8 cellular contexts compared by ENCODE assay signal in the genomic region with DNA sequence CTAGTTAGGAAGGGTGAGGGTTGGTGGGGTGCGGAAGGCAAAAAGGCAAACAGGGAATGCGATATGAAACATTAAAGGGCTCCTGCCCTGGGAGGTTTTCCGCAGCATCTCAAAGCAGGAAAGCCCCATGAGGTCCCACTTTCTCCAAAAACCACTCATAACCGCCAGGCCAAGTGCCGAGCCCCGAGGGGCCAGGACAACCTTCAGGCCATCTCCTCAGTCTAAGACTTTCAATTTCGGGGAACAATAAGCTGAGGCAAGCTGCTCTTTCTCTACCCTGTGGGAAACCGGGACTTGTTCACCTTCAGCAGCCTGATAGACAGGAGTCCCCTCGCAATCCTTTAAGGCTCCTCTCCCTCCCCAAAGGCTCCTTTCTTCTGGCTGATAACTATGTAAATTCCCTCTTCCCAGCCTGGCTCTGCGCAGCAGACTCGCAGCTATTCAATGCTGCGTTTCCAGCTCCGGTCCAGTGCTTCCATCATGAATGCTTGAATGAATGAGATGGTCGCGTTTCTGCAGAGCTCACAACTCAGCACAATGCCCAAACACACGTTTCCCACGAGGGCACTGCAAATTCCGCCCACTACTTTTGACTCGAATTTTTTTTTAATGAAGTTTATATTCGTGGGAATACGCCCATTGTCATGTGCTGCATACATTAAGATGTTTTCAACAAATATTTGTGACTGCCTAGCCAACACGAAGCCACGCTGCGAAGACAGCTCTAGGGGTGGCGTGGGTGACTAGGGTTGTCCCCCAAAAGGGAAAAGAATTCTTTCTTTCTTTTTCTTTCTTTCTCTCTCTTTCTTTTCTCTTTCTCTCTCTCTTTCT. TPM values are rescaled to one million over a fixed set of nuclear protein-coding genes. Genes with fewer than 3 reads are reported as not detected.
A peak's percentile ranks its signal among the peaks of the same experiment; 100 is the strongest.
DNase-seq lines count a peak whose midpoint lies in the region; ATAC-seq and TF ChIP-seq lines count a peak whose summit lies in the region.

No MANE protein-coding gene starts in this region.

- TF ChIP-seq POLR2A in gastrocnemius medialis (IDR thresholded peaks at IDR 0.05) = no peak

- intact Hi-C loops in gastrocnemius medialis (cut with DNase I; ENCODE audit: low total_unique reads) = no loop called here

- H4K20me1 ChIP-seq in hepatocyte (ENCODE audit: insufficient read depth, poor library complexity, severe bottlenecking) = no peaks in the 10 kb centered on the region

- H3K4me2 ChIP-seq in hepatocyte = peak overlapping the region; percentile 100

- WGBS in hepatocyte (ENCODE audit: low lambda C conversion rate, missing lambda C conversion rate) = 8% methylated on average over 25 of the region's 25 CpGs

- ATAC-seq in RWPE2 (ENCODE audit: low read depth) (peak; percentile 46; the same call in 2 of the 3 replicates), gastrocnemius medialis (no peak), GM19467 (IDR thresholded peaks at IDR 0.05; ENCODE audit: unreplicated experiment) (no peak)

- no peaks in the 10 kb centered on the region for H3K9me3 ChIP-seq in RWPE2 (ENCODE audit: severe bottlenecking)
- no peaks in the 10 kb centered on the region for H3K9me3 ChIP-seq in hepatocyte (ENCODE audit: low read depth)
- no peaks in the 10 kb centered on the region for H3K9me3 ChIP-seq in gastrocnemius medialis

- DNase-seq in RWPE2 (ENCODE audit: low spot score) (no peak), hepatocyte (ENCODE audit: low spot score) (peak; percentile 31), gastrocnemius medialis (no peak), DMS153 treated with DMSO at 0.1 percent for 48 hours (lab: John Stamatoyannopoulos, UW; ENCODE audit: unreplicated experiment) (no peak), NCI-H1694 (lab: John Stamatoyannopoulos, UW) (no peak)
- DNase-seq in stimulated activated CD4-positive, alpha-beta T cell treated with anti-CD3 and anti-CD28 coated beads, Interleukin-1b, Interleukin-23, amount 100 ng/mL, for 48 hours = no peak

- peaks cover 30% of the 10 kb centered on the region for H3K79me2 ChIP-seq in hepatocyte

- in situ Hi-C loops in gastrocnemius medialis (cut with MboI; ENCODE audit: low sequenced_read_pairs in 4 of 4) = no loop called here

- no peaks in the 10 kb centered on the region for H3K9me2 ChIP-seq in hepatocyte (replicated peaks; ENCODE audit: insufficient read depth)

- H3K36me3 ChIP-seq in RWPE2 (ENCODE audit: low read depth) (no peaks in the 10 kb centered on the region), hepatocyte (replicated peaks; ENCODE audit: insufficient read depth, low read depth) (no peaks in the 10 kb centered on the region), gastrocnemius medialis (no peaks in the 10 kb centered on the region)

- H3K4me3 ChIP-seq in GM08714 (ENCODE audit: low read length) (peak overlapping the region; percentile 52; the same call in 1 of the 2 replicates), RWPE2 (ENCODE audit: severe bottlenecking) (peak overlapping the region; percentile 37), hepatocyte (peak overlapping the region; percentile 91), gastrocnemius medialis (peak overlapping the region; percentile 43 to 65 (median 52))

- TF ChIP-seq CTCF in RWPE2 (IDR thresholded peaks at IDR 0.05; ENCODE audit: poor library complexity, severe bottlenecking) (no peak), hepatocyte (IDR thresholded peaks at IDR 0.05; ENCODE audit: poor library complexity) (no peak), gastrocnemius medialis (IDR thresholded peaks at IDR 0.05 in 4 of 5, conservative IDR thresholded peaks at IDR 0.05 in 1 of 5) (no peak)

- peaks cover 32% of the 10 kb centered on the region for H3K27me3 ChIP-seq in RWPE2 (ENCODE audit: insufficient read depth, poor library complexity, severe bottlenecking)
- H3K27me3 ChIP-seq in hepatocyte = peaks cover 15% of the 10 kb centered on the region
- H3K27me3 ChIP-seq in gastrocnemius medialis = peaks cover 31 to 62% (median 50%) of the 10 kb centered on the region in 3 donors

- H3K4me1 ChIP-seq in RWPE2 (ENCODE audit: insufficient read depth, poor library complexity, severe bottlenecking) (no peaks in the 10 kb centered on the region), hepatocyte (ENCODE audit: insufficient read depth) (no peaks in the 10 kb centered on the region), gastrocnemius medialis (peaks cover 10 to 15% of the 10 kb centered on the region in 2 donors)

- H2AFZ ChIP-seq in hepatocyte = peak overlapping the region; percentile 63

- H3K27ac ChIP-seq in RWPE2 (ENCODE audit: poor library complexity, severe bottlenecking) (no peak overlapping the region), hepatocyte (no peak overlapping the region), gastrocnemius medialis (no peak overlapping the region)

RNA-seq across cellular contexts. Expression of a gene that starts 1.4 kb away (rescaled TPM):
- total RNA-seq in hepatocyte (50.3 and 52.7 TPM in 2 replicates), gastrocnemius medialis (under 1 TPM; 0.05 to 0.44 (median 0.09) TPM)
- polyA plus RNA-seq in hepatocyte = 27.7 and 29.0 TPM in 2 replicates

Comparison
In these comparisons a context has a peak if more than half of its experiments do, and no peak if none do; other contexts are left out.
1. H3K4me3 ChIP-seq: peak in every context shown above with its lines; median percentile 91 in hepatocyte; 52 in gastrocnemius medialis; 52 in GM08714; 37 in RWPE2.
2. RNA of a gene that starts 1.4 kb away (total RNA-seq): 50.3 to 52.7 TPM in hepatocyte; 0.05 to 0.44 TPM in gastrocnemius medialis; every median in the first group is over 10 times any median in the second.